Comparison of ENCODE assay signal across 1 cellular context in the genomic region with DNA sequence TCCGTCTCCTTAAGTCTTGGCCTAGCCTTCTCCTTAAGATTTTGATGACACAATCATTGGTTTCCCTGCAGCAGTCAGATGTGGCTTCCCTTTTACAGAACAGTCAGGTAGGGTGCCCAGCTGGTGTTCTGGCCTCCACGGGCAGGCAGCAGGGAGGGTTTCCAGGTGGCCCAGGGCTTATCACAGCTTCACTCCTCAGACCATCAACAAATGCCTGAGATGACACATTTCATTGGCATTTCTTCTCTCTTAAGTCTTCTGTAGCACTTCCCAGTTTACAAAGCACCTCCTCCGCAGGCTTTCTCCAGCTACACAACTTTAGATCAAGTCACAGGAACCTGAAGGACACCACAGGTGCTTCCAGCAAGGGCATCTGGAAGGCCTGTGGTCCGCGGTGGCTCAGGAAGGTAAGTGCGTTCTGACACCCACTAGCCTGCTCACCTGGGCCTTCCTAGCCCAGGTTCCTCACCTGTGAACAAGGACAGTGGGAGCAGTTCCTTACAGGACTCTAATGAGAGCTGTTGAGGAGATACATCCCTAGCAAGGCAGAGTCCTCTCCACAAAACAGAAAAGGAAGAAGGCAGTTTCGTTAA.
TF ChIP-seq lines count a peak whose summit lies in the region.

No MANE protein-coding gene starts in this region.

TF ChIP-seq in K562, 482 proteins besides CTCF, POLR2A, EP300 and RAD21:
- TF ChIP-seq SPI1 (IDR thresholded peaks at IDR 0.05; ENCODE audit: borderline replicate concordance, low read depth, low read length), result 0 out of 2 replicates have a peak, but pooled peaks have one; percentile 13
- TF ChIP-seq, protein P1, sequence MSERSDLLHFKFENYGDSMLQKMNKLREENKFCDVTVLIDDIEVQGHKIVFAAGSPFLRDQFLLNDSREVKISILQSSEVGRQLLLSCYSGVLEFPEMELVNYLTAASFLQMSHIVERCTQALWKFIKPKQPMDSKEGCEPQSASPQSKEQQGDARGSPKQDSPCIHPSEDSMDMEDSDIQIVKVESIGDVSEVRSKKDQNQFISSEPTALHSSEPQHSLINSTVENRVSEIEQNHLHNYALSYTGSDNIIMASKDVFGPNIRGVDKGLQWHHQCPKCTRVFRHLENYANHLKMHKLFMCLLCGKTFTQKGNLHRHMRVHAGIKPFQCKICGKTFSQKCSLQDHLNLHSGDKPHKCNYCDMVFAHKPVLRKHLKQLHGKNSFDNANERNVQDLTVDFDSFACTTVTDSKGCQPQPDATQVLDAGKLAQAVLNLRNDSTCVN (CRISPR knock-in tag; IDR thresholded peaks at IDR 0.05), result no peak
